Comparison of ENCODE assay signal across 1 cellular context in the genomic region with DNA sequence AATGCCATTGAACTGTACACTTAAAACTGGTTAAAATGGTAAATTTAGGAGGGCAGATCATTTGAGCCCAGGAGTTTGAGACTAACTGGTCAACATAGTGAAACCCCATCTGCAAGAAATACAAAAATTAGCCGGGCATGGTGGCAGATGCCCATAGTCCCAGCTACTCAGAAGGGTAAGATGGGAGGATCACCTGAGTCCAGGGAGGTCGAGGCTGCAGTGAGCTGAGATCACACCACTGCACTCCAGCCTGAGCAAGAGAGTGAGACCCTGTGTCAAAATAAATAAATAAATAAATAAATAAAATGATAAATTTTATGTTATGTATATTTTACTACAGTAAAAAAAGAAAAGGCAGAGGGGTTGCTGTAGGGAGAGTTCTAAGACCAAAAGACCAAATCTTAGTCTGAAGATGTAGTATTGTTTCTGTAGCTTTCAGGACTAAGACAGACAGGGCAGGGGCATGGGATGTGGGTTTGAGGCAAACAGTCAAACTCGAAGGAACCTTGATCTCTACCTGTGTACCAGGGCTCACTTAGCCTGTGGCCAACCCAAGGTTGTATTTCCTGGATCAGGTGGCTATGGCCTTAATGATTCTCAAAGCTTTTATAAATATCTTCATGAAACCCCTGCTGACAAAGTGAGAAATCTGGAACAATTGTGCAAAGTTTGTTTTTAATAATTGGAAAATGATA.
TF ChIP-seq lines count a peak whose summit lies in the region.

No MANE protein-coding gene starts in this region.

TF ChIP-seq in GM23338, 12 proteins besides CTCF, POLR2A, EP300 and RAD21 (continued from another document):
- TF ChIP-seq, protein P1, sequence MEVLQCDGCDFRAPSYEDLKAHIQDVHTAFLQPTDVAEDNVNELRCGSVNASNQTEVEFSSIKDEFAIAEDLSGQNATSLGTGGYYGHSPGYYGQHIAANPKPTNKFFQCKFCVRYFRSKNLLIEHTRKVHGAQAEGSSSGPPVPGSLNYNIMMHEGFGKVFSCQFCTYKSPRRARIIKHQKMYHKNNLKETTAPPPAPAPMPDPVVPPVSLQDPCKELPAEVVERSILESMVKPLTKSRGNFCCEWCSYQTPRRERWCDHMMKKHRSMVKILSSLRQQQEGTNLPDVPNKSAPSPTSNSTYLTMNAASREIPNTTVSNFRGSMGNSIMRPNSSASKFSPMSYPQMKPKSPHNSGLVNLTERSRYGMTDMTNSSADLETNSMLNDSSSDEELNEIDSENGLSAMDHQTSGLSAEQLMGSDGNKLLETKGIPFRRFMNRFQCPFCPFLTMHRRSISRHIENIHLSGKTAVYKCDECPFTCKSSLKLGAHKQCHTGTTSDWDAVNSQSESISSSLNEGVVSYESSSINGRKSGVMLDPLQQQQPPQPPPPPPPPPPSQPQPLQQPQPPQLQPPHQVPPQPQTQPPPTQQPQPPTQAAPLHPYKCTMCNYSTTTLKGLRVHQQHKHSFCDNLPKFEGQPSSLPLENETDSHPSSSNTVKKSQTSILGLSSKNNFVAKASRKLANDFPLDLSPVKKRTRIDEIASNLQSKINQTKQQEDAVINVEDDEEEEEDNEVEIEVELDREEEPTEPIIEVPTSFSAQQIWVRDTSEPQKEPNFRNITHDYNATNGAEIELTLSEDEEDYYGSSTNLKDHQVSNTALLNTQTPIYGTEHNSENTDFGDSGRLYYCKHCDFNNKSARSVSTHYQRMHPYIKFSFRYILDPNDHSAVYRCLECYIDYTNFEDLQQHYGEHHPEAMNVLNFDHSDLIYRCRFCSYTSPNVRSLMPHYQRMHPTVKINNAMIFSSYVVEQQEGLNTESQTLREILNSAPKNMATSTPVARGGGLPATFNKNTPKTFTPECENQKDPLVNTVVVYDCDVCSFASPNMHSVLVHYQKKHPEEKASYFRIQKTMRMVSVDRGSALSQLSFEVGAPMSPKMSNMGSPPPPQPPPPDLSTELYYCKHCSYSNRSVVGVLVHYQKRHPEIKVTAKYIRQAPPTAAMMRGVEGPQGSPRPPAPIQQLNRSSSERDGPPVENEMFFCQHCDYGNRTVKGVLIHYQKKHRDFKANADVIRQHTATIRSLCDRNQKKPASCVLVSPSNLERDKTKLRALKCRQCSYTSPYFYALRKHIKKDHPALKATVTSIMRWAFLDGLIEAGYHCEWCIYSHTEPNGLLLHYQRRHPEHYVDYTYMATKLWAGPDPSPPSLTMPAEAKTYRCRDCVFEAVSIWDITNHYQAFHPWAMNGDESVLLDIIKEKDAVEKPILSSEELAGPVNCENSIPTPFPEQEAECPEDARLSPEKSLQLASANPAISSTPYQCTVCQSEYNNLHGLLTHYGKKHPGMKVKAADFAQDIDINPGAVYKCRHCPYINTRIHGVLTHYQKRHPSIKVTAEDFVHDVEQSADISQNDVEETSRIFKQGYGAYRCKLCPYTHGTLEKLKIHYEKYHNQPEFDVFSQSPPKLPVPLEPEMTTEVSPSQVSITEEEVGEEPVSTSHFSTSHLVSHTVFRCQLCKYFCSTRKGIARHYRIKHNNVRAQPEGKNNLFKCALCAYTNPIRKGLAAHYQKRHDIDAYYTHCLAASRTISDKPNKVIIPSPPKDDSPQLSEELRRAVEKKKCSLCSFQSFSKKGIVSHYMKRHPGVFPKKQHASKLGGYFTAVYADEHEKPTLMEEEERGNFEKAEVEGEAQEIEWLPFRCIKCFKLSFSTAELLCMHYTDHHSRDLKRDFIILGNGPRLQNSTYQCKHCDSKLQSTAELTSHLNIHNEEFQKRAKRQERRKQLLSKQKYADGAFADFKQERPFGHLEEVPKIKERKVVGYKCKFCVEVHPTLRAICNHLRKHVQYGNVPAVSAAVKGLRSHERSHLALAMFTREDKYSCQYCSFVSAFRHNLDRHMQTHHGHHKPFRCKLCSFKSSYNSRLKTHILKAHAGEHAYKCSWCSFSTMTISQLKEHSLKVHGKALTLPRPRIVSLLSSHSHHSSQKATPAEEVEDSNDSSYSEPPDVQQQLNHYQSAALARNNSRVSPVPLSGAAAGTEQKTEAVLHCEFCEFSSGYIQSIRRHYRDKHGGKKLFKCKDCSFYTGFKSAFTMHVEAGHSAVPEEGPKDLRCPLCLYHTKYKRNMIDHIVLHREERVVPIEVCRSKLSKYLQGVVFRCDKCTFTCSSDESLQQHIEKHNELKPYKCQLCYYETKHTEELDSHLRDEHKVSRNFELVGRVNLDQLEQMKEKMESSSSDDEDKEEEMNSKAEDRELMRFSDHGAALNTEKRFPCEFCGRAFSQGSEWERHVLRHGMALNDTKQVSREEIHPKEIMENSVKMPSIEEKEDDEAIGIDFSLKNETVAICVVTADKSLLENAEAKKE (CRISPR knock-in tag; IDR thresholded peaks at IDR 0.05), result no peak
- TF ChIP-seq ZNF331 (CRISPR knock-in tag; IDR thresholded peaks at IDR 0.05; ENCODE audit: low read depth), result no peak
